Comparison of ENCODE assay signal across 2 cellular contexts in the genomic region with DNA sequence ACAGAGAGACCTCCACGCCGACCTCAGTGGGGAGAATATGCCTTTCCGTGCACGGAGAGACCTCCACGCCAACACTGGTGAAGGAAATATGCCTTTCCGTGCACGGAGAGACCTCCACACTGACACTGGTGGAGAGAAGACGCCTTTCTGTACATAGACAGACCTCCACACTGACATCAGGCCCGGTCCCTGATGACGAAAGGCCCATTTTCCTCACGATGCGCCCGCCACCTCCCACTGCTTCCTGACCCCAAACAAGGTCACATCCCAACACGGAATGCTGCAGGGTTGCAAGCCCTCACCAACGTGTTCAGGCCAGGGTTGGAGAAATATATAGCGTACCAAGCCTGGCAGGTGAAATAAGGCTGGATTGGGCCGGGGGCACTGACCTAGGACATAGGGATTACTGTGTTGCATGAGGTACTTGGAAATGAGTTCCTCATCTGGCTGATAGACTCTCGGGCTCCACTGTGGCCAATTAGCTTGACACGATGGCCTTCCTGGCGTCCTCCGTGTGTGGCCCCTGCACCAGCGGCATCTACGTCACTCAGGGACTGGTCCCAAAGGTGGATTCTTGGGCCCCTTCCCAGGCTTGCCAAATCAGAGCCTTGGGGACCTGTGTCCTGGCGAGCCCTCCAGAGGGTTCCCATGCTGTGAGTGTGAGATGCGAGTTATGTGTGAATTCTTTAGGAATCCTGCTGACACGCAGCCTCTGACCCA.
TF ChIP-seq lines count a peak whose summit lies in the region.

No MANE protein-coding gene starts in this region.

TF ChIP-seq in IMR-90, 13 proteins besides CTCF, POLR2A, EP300 and RAD21:
- TF ChIP-seq MXI1 (IDR thresholded peaks at IDR 0.05; ENCODE audit: borderline replicate concordance, low read depth, low read length) (no peak), MAZ (IDR thresholded peaks at IDR 0.05; ENCODE audit: borderline replicate concordance, low read depth, low read length) (no peak), RFX5 (IDR thresholded peaks at IDR 0.05; ENCODE audit: low read depth, low read length) (no peak), SMC3 (IDR thresholded peaks at IDR 0.05; ENCODE audit: low read depth, low read length) (no peak), CHD1 (IDR thresholded peaks at IDR 0.05; ENCODE audit: low read depth, low read length) (no peak), MAFK (IDR thresholded peaks at IDR 0.05; ENCODE audit: low read depth, low read length) (no peak), FOS (IDR thresholded peaks at IDR 0.05; ENCODE audit: low read depth, low read length) (no peak)

TF ChIP-seq in K562, 482 proteins besides CTCF, POLR2A, EP300 and RAD21:
- TF ChIP-seq NR2C2 (CRISPR knock-in tag; IDR thresholded peaks at IDR 0.05): no peak
- TF ChIP-seq NR2C2 (tag; IDR thresholded peaks at IDR 0.05): 0 out of 2 replicates have a peak, but pooled peaks have one; percentile 6
- TF ChIP-seq HNRNPK (IDR thresholded peaks at IDR 0.05; ENCODE audit: low read depth, low read length, poor library complexity, severe bottlenecking): no peak
- peak; percentile 29 for TF ChIP-seq KDM5B (IDR thresholded peaks at IDR 0.05; ENCODE audit: insufficient replicate concordance, low read depth, low read length)
